In genomic region chr1:87940410-87940809, GRCh38 we compare ENCODE assay signal across 16 cellular contexts.
"Had no signal": no experiment of that assay in that cellular context is flagged by ENCODE, and none has a peak within 500 bp of the region (broad histone marks: within the 10 kb centered on the region; RNA-seq: fewer than 3 reads in every experiment).

No MANE protein-coding gene starts in this region.

- H3K36me3 Mint-ChIP-seq: activated naive CD4-positive, alpha-beta T cell treated with anti-CD3 and anti-CD28 coated beads, Interleukin-2, amount 50 U/mL, for 24 hours had no signal

- H3K4me1 Mint-ChIP-seq: activated CD4-positive, alpha-beta memory T cell treated with anti-CD3 and anti-CD28 coated beads, Interleukin-2, amount 10 ng/mL, durations not matched to agents 7 days and 5 days; activated naive CD4-positive, alpha-beta T cell treated with anti-CD3 and anti-CD28 coated beads, Interleukin-2, amount 50 U/mL, for 24 hours had no signal

- H3K4me1 ChIP-seq: adrenal gland had no signal

- H3K9me3 Mint-ChIP-seq: activated CD4-positive, alpha-beta memory T cell treated with anti-CD3 and anti-CD28 coated beads, Interleukin-2, amount 10 ng/mL, durations not matched to agents 7 days and 5 days; activated T-cell treated with anti-CD3 and anti-CD28 coated beads, Interleukin-2, amount 50 U/mL, for 24 hours; endodermal cell; nephron had no signal

- H3K27me3 Mint-ChIP-seq: activated T-cell treated with anti-CD3 and anti-CD28 coated beads, Interleukin-2, amount 50 U/mL, for 24 hours had no signal

- H3K27me3 ChIP-seq: adrenal gland, dorsolateral prefrontal cortex, tibial artery had no signal

- H3K4me3 Mint-ChIP-seq: activated CD4-positive, alpha-beta memory T cell treated with anti-CD3 and anti-CD28 coated beads, Interleukin-2, amount 10 ng/mL, durations not matched to agents 7 days and 5 days; activated naive CD4-positive, alpha-beta T cell treated with anti-CD3 and anti-CD28 coated beads, Interleukin-2, amount 50 U/mL, for 24 hours; activated T-cell treated with anti-CD3 and anti-CD28 coated beads, Interleukin-2, amount 50 U/mL, for 24 hours; endodermal cell; nephron had no signal

- H3K4me3 ChIP-seq: adrenal gland, dorsolateral prefrontal cortex, skin epidermis, tibial artery had no signal

- H3K9me3 ChIP-seq: adrenal gland, tibial artery had no signal

- H3K36me3 ChIP-seq: adrenal gland, tibial artery had no signal

- H3K27ac ChIP-seq: adrenal gland, dorsolateral prefrontal cortex, skin epidermis had no signal

- H3K27ac Mint-ChIP-seq: activated CD4-positive, alpha-beta memory T cell treated with anti-CD3 and anti-CD28 coated beads, Interleukin-2, amount 10 ng/mL, durations not matched to agents 7 days and 5 days; activated naive CD4-positive, alpha-beta T cell treated with anti-CD3 and anti-CD28 coated beads, Interleukin-2, amount 50 U/mL, for 24 hours; activated T-cell treated with anti-CD3 and anti-CD28 coated beads, Interleukin-2, amount 50 U/mL, for 24 hours; endodermal cell had no signal

- DNase-seq: activated CD4-positive, alpha-beta memory T cell treated with anti-CD3 and anti-CD28 coated beads, Interleukin-2, amount 10 ng/mL, durations not matched to agents 7 days and 5 days; activated CD4-positive, alpha-beta T cell treated with anti-CD3 and anti-CD28 coated beads for 4 hours; activated T-cell treated with anti-CD3 and anti-CD28 coated beads, Interleukin-2, amount 50 U/mL, for 24 hours; adrenal gland; dorsolateral prefrontal cortex; endodermal cell; erythroblast; islet precursor cell; mesenchymal stem cell; nucleus accumbens; stimulated activated CD4-positive, alpha-beta T cell treated with anti-CD3 and anti-CD28 coated beads, Interleukin-4, amount 100 ng/mL, for 24 hours; stimulated activated naive CD4-positive, alpha-beta T cell; tibial artery had no signal
